Comparison of ENCODE assay signal across 1 cellular context in genomic region chr1:31575373-31576140, GRCh38.
TF ChIP-seq lines count a peak whose summit lies in the region.

No MANE protein-coding gene starts in this region.

TF ChIP-seq in HepG2, 621 proteins besides CTCF, POLR2A, EP300 and RAD21 (continued from another document and continues in another):
- TF ChIP-seq KIAA2018 (CRISPR knock-in tag; IDR thresholded peaks at IDR 0.05; ENCODE audit: borderline replicate concordance) (no peak), MNT (IDR thresholded peaks at IDR 0.05) (no peak), MAX (IDR thresholded peaks at IDR 0.05) (peak; percentile 72), PHF5A (CRISPR knock-in tag; IDR thresholded peaks at IDR 0.05; ENCODE audit: low read depth, unreplicated experiment) (no peak), TFDP2 (CRISPR knock-in tag; IDR thresholded peaks at IDR 0.05) (peak; percentile 30; the same call in 1 of the 2 replicates), ZNF703 (CRISPR knock-in tag; IDR thresholded peaks at IDR 0.05; ENCODE audit: borderline replicate concordance) (no peak), ARID2 (CRISPR knock-in tag; IDR thresholded peaks at IDR 0.05; ENCODE audit: borderline replicate concordance) (no peak), NFRKB (IDR thresholded peaks at IDR 0.05) (no peak), WIZ (CRISPR knock-in tag; IDR thresholded peaks at IDR 0.05) (no peak), RFX5 (IDR thresholded peaks at IDR 0.05; ENCODE audit: low read depth, low read length) (no peak), SRY (CRISPR knock-in tag; IDR thresholded peaks at IDR 0.05) (no peak), ZNF713 (CRISPR knock-in tag; IDR thresholded peaks at IDR 0.05) (no peak), ZNF33B (CRISPR knock-in tag; IDR thresholded peaks at IDR 0.05) (no peak), MED8 (CRISPR knock-in tag; IDR thresholded peaks at IDR 0.05; ENCODE audit: insufficient replicate concordance) (no peak), CREM (IDR thresholded peaks at IDR 0.05) (peak; percentile 66; the same call in 1 of the 2 replicates), CREM (CRISPR knock-in tag; IDR thresholded peaks at IDR 0.05) (no peak), BATF2 (CRISPR knock-in tag; IDR thresholded peaks at IDR 0.05) (no peak), PPARG (CRISPR knock-in tag; conservative IDR thresholded peaks at IDR 0.05) (peak; percentile 99), DBP (CRISPR knock-in tag; IDR thresholded peaks at IDR 0.05; ENCODE audit: not compliant biosample characterization) (no peak), ZNF253 (CRISPR knock-in tag; IDR thresholded peaks at IDR 0.05; ENCODE audit: borderline replicate concordance) (0 out of 2 replicates have a peak, but pooled peaks have one; percentile 29), TEAD2 (CRISPR knock-in tag; IDR thresholded peaks at IDR 0.05) (no peak), ZNF724P (CRISPR knock-in tag; IDR thresholded peaks at IDR 0.05; ENCODE audit: borderline replicate concordance) (peak; percentile 60; the same call in 1 of the 2 replicates), ZBTB37 (CRISPR knock-in tag; IDR thresholded peaks at IDR 0.05) (no peak), ZBTB3 (CRISPR knock-in tag; IDR thresholded peaks at IDR 0.05; ENCODE audit: borderline replicate concordance, low read depth) (no peak), E2F1 (CRISPR knock-in tag; IDR thresholded peaks at IDR 0.05) (no peak), ZNF790 (CRISPR knock-in tag; IDR thresholded peaks at IDR 0.05; ENCODE audit: borderline replicate concordance) (no peak), PAX8 (CRISPR knock-in tag; IDR thresholded peaks at IDR 0.05; ENCODE audit: borderline replicate concordance) (no peak), AHR (CRISPR knock-in tag; IDR thresholded peaks at IDR 0.05) (no peak), MATR3 (CRISPR knock-in tag; IDR thresholded peaks at IDR 0.05) (no peak), ZNF777 (CRISPR knock-in tag; IDR thresholded peaks at IDR 0.05) (no peak), MXI1 (IDR thresholded peaks at IDR 0.05; ENCODE audit: borderline replicate concordance, low read depth, low read length) (peak; percentile 49; the same call in 1 of the 3 replicates), ZNF18 (CRISPR knock-in tag; IDR thresholded peaks at IDR 0.05; ENCODE audit: insufficient replicate concordance) (no peak), HES4 (CRISPR knock-in tag; IDR thresholded peaks at IDR 0.05; ENCODE audit: borderline replicate concordance) (no peak), GPBP1L1 (CRISPR knock-in tag; IDR thresholded peaks at IDR 0.05) (no peak), SAFB2 (CRISPR knock-in tag; IDR thresholded peaks at IDR 0.05; ENCODE audit: borderline replicate concordance, low read depth) (no peak)
